ENCODE assay signal across 9 cellular contexts in the genomic region with DNA sequence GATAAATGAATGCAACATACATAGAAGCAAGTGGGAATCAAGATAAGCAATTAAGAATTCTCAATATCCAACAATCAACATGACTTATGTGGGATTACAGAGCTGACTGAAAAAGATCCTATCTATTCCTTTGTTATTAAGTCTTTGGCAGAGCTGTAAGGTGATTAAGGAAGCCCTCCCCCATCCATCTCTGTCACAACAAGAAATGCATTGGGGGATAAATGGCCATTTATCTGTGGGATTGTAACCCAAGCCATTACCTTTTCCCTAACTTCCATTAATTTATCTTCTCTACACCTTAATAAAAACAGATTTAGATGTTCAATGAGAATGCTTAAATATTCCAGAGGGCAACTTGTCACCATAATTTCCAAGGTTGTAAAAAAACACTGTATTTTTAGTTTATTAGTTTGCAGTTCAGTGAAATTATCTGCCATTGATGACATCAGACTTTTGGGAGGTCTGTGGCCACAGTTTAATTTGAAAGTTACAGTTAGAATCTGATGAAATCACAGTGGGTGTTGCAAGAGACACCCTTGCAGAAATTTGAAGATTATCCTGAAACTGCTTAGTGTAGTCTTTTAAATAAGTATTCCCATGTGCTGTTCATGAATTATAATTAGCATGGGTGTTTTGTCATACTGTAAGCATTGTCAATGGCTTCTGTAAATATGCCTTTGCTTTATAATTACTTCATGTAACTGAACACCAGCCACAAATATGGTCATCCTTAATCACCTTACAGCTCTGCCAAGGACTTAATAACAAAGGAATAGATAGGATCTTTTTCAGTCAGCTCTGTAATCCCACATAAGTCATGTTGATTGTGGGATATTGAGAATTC. TPM values are rescaled to one million over a fixed set of nuclear protein-coding genes. Genes with fewer than 3 reads are reported as not detected.
DNase-seq lines count a peak whose midpoint lies in the region.
"Had no signal": no experiment of that assay in that cellular context is flagged by ENCODE, and none has a peak within 500 bp of the region (broad histone marks: within the 10 kb centered on the region; RNA-seq: fewer than 3 reads in every experiment).

No MANE protein-coding gene starts in this region.

- DNase-seq in DMS 273 treated with DMSO at 0.1 percent for 48 hours (lab: John Stamatoyannopoulos, UW): peak; percentile 37
- peak; percentile 62 for DNase-seq in M059J (ENCODE audit: low read depth)
- DNase-seq in NOMO-1 treated with dmso at 0.1 percent for 144 hours (lab: John Stamatoyannopoulos, UW; ENCODE audit: unreplicated experiment): peak; percentile 39
- peak; percentile 87 for DNase-seq in fibroblast of peridontal ligament (ENCODE audit: extremely low read depth)
- DNase-seq in hypothalamus (lab: John Stamatoyannopoulos, UW): no peak
- no peak for DNase-seq in A172 (ENCODE audit: low spot score)
- no peak for DNase-seq in activated CD4-positive, CD25-positive, alpha-beta regulatory T cell (lab: John Stamatoyannopoulos, UW)
- DNase-seq in SK-N-DZ (ENCODE audit: low spot score): no peak
- DNase-seq: right lobe of liver had no signal

RNA-seq across cellular contexts. Expression of a gene that starts 49.4 kb away (rescaled TPM):
- total RNA-seq in M059J (2014; rRNA removed; shearing (Covaris generic)): 37.7 and 63.4 TPM in 2 replicates
- total RNA-seq in A172 (2014; rRNA removed; shearing (Covaris generic)): 26.0 and 26.6 TPM in 2 replicates
- 122 and 147 TPM in 2 replicates for polyA plus RNA-seq in SK-N-DZ (2014; cell fraction: cytosol; rRNA removed)
- polyA plus RNA-seq in SK-N-DZ (2014; cell fraction: nucleus; rRNA removed): 64.5 and 79.5 TPM in 2 replicates

Comparison
In these comparisons a context has a peak if more than half of its experiments do, and no peak if none do; other contexts are left out.
1. DNase-seq: peak in DMS 273 treated with DMSO at 0.1 percent for 48 hours (single experiment), M059J (single experiment), NOMO-1 treated with dmso at 0.1 percent for 144 hours (single experiment) and fibroblast of peridontal ligament (single experiment); none in hypothalamus (0 of 51), A172 (single experiment), activated CD4-positive, CD25-positive, alpha-beta regulatory T cell (0 of 4) and SK-N-DZ (single experiment).